ENCODE assay signal across 2 cellular contexts in the genomic region with DNA sequence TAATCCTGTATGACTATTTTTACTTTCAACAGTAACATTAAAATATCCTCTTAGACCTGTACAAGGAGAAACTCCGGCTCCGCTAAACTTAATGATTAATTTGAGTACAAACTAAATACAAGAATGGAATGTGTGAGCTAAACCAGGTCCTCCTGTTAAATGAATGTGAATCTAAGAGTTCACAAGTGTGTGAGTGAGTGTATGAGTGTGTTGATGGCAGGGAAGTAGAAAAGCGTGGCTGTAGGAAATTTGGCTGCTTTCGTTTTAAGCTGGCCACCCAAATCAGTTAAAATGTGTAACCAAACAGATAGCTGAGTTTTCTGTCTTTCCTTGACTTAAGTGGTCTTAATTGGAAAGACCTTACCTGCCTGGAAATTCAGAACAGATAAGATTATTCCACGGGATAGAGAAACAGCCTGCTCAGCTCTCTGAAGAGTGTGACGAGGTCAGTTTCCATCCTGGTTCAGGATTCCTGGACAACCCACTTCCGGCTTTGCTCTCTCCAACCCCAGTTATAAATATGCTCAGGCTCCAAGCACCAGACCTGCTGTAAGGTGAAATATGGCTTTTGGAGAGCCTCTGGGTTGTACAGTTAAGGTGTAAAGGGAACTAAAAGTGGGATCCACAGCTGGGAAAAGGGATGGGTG.
TF ChIP-seq lines count a peak whose summit lies in the region.

No MANE protein-coding gene starts in this region.

TF ChIP-seq in H1, 55 proteins besides CTCF, POLR2A, EP300 and RAD21 (continued from another document):
- no peak for TF ChIP-seq SIN3A (conservative IDR thresholded peaks at IDR 0.05 in 1 of 2, IDR thresholded peaks at IDR 0.05 in 1 of 2; ENCODE audit: low read depth in 1 of 2, low read length in 2 of 2)

TF ChIP-seq in HepG2, 621 proteins besides CTCF, POLR2A, EP300 and RAD21 (continued from another document):
- TF ChIP-seq GABPA (IDR thresholded peaks at IDR 0.05; ENCODE audit: low read depth, low read length) (no peak), GABPA (CRISPR knock-in tag; IDR thresholded peaks at IDR 0.05; ENCODE audit: low read depth) (peak; percentile 77), GABPB1 (CRISPR knock-in tag; IDR thresholded peaks at IDR 0.05) (peak; percentile 63; the same call in 1 of the 2 replicates), MAFK (conservative IDR thresholded peaks at IDR 0.05 in 1 of 2, IDR thresholded peaks at IDR 0.05 in 1 of 2; ENCODE audit: low read length in 2 of 2) (0 out of 4 replicates have a peak, but pooled peaks of 1 of the 2 experiments have one; percentile 10), ELF1 (CRISPR knock-in tag; IDR thresholded peaks at IDR 0.05) (peak; percentile 76), GTF2F1 (IDR thresholded peaks at IDR 0.05; ENCODE audit: low read length) (no peak), KAT8 (CRISPR knock-in tag; IDR thresholded peaks at IDR 0.05) (peak; percentile 43; the same call in 1 of the 2 replicates), ELF3 (CRISPR knock-in tag; IDR thresholded peaks at IDR 0.05) (0 out of 2 replicates have a peak, but pooled peaks have one; percentile 32), NR2C2 (CRISPR knock-in tag; IDR thresholded peaks at IDR 0.05; ENCODE audit: borderline replicate concordance) (peak; percentile 41; the same call in 1 of the 2 replicates)
